In the genomic region with DNA sequence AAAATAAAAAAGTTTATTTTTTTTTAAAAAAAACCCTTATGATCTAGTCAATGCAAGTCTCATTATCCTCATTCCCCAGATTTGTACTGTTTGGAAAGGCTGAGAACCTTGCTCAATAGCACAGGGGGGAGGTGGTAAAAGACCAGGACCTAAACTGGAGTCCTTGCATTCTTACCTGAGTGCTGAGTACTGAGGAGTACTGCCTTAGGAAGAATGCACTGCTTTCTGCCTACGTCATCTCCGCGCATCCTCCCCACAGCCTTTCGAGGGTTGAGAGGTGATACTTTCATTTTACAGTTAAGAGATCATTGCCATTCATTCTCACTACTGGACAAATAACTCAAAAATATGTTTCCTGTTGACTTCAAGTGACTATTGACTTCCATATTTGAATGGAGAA, we compare ENCODE assay signal across 9 cellular contexts.
DNase-seq lines count a peak whose midpoint lies in the region; ATAC-seq, FAIRE-seq and TF ChIP-seq lines count a peak whose summit lies in the region.
"Had no signal": no experiment of that assay in that cellular context is flagged by ENCODE, and none has a peak within 500 bp of the region (broad histone marks: within the 10 kb centered on the region; RNA-seq: fewer than 3 reads in every experiment).

No MANE protein-coding gene starts in this region.

- peaks cover 28% of the 10 kb centered on the region for H3K4me1 Mint-ChIP-seq in activated T-cell treated with anti-CD3 and anti-CD28 coated beads, Interleukin-2, amount 50 U/mL, for 4 hours (ENCODE audit: low read depth)
- H3K4me1 Mint-ChIP-seq in mesothelial cell of epicardium = peaks cover 4% of the 10 kb centered on the region

- no peak for TF ChIP-seq CTCF in mesothelial cell of epicardium (IDR thresholded peaks at IDR 0.05; ENCODE audit: unreplicated experiment)

- ATAC-seq in GM18870 (IDR thresholded peaks at IDR 0.05; ENCODE audit: unreplicated experiment) (peak; percentile 58), HG02938 (IDR thresholded peaks at IDR 0.05; ENCODE audit: unreplicated experiment) (peak; percentile 70)
- ATAC-seq in activated T-cell treated with anti-CD3 and anti-CD28 coated beads, Interleukin-2, amount 50 U/mL, for 4 hours = peak; percentile 49 to 68

- peaks cover 1% of the 10 kb centered on the region for H3K27me3 Mint-ChIP-seq in activated T-cell treated with anti-CD3 and anti-CD28 coated beads, Interleukin-2, amount 50 U/mL, for 4 hours (ENCODE audit: low read depth)
- no peaks in the 10 kb centered on the region for H3K27me3 Mint-ChIP-seq in mesothelial cell of epicardium (ENCODE audit: low read depth)

- peak overlapping the region; percentile 31 for H3K4me3 Mint-ChIP-seq in activated T-cell treated with anti-CD3 and anti-CD28 coated beads, Interleukin-2, amount 50 U/mL, for 4 hours
- no peak overlapping the region for H3K4me3 Mint-ChIP-seq in mesothelial cell of epicardium

- H3K27ac Mint-ChIP-seq in mesothelial cell of epicardium = no peak overlapping the region

- H3K36me3 Mint-ChIP-seq in activated T-cell treated with anti-CD3 and anti-CD28 coated beads, Interleukin-2, amount 50 U/mL, for 4 hours (ENCODE audit: insufficient read depth) = peaks cover 3% of the 10 kb centered on the region
- peaks cover 4% of the 10 kb centered on the region for H3K36me3 Mint-ChIP-seq in mesothelial cell of epicardium

- DNase-seq in activated T-cell treated with anti-CD3 and anti-CD28 coated beads, Interleukin-2, amount 50 U/mL, for 4 hours = peak; percentile 5
- DNase-seq in stimulated activated CD4-positive, alpha-beta T cell treated with anti-CD3 and anti-CD28 coated beads, Interleukin-15, amount 100 ng/mL, for 48 hours (ENCODE audit: low read depth in 2 of 2) = peak; percentile 26
- no peak for DNase-seq in mesothelial cell of epicardium (ENCODE audit: low spot score in 2 of 2, unreplicated experiment in 2 of 2)
- DNase-seq in urothelium cell line (ENCODE audit: low spot score) = no peak
- DNase-seq in NCI-H2107 (lab: John Stamatoyannopoulos, UW) = no peak
- DNase-seq in C1 segment of cervical spinal cord (lab: John Stamatoyannopoulos, UW) = no peak
- DNase-seq: amygdala had no signal

- H3K9me3 Mint-ChIP-seq in activated T-cell treated with anti-CD3 and anti-CD28 coated beads, Interleukin-2, amount 50 U/mL, for 4 hours = peaks cover 4% of the 10 kb centered on the region
- peaks cover 2% of the 10 kb centered on the region for H3K9me3 Mint-ChIP-seq in mesothelial cell of epicardium

- FAIRE-seq in urothelium cell line (lab: Jason Lieb, UNC) = no peak

Comparison
In these comparisons a context has a peak if more than half of its experiments do, and no peak if none do; other contexts are left out.
1. DNase-seq: peak in activated T-cell treated with anti-CD3 and anti-CD28 coated beads, Interleukin-2, amount 50 U/mL, for 4 hours (single experiment) and stimulated activated CD4-positive, alpha-beta T cell treated with anti-CD3 and anti-CD28 coated beads, Interleukin-15, amount 100 ng/mL, for 48 hours (2 of 2); none in mesothelial cell of epicardium (0 of 2), urothelium cell line (single experiment), NCI-H2107 (single experiment) and C1 segment of cervical spinal cord (0 of 14).
2. Peak in every context shown above with its lines, with median percentiles within 50 percentile points of each other: ATAC-seq.